8 cellular contexts compared by ENCODE assay signal in genomic region chr18:61901334-61901986, GRCh38. TPM values are rescaled to one million over a fixed set of nuclear protein-coding genes. Genes with fewer than 3 reads are reported as not detected.
A peak's percentile ranks its signal among the peaks of the same experiment; 100 is the strongest.
DNase-seq lines count a peak whose midpoint lies in the region; ATAC-seq, FAIRE-seq and TF ChIP-seq lines count a peak whose summit lies in the region.

No MANE protein-coding gene starts in this region.

- H3K4me1 ChIP-seq in HCT116 (ENCODE audit: control insufficient read depth in 1 of 2, insufficient read depth in 2 of 2, low read length in 2 of 2), result no peaks in the 10 kb centered on the region
- peaks cover 6% of the 10 kb centered on the region for H3K4me1 ChIP-seq in astrocyte (ENCODE audit: insufficient read depth, low read length)

- CTCF ChIA-PET in HCT116 (lab: Charles Lee), result interaction anchor here (0.6 to 1.2 kb wide), 3 partner anchors 10 to 264 kb away, joined by 3 to 5 read pairs (median 3); no protein-coding TSS in a partner anchor

- peak; percentile 64 for TF ChIP-seq RAD21 in HCT116 (IDR thresholded peaks at IDR 0.05; ENCODE audit: low read depth)

- H2AFZ ChIP-seq in HCT116 (ENCODE audit: low read depth, low read length, poor library complexity, severe bottlenecking) (peak overlapping the region; percentile 65), astrocyte (ENCODE audit: low read depth, low read length) (no peak overlapping the region)

- H3K4me3 ChIP-seq in HCT116 (replicated peaks in 1 of 2; ENCODE audit: low read depth in 1 of 2, low read length in 2 of 2), result no peak overlapping the region
- H3K4me3 ChIP-seq in astrocyte (ENCODE audit: insufficient read depth, low read depth, low read length), result no peak overlapping the region

- H3K9me3 ChIP-seq in HCT116 (ENCODE audit: control insufficient read depth in 1 of 2, insufficient read depth in 1 of 2, low read depth in 1 of 2, low read length in 2 of 2) (no peaks in the 10 kb centered on the region), astrocyte (ENCODE audit: insufficient read depth, low read depth, low read length) (no peaks in the 10 kb centered on the region)

- TF ChIP-seq POLR2A in HCT116 (IDR thresholded peaks at IDR 0.05; ENCODE audit: borderline replicate concordance, extremely low read depth, insufficient read depth, insufficient read length), result no peak

- H3K79me2 ChIP-seq in HCT116 (ENCODE audit: insufficient read depth, low read length), result no peaks in the 10 kb centered on the region
- H3K79me2 ChIP-seq in astrocyte (ENCODE audit: insufficient read depth, low read length), result no peaks in the 10 kb centered on the region

- no peaks in the 10 kb centered on the region for H3K9me2 ChIP-seq in HCT116 (ENCODE audit: insufficient read depth)

- ATAC-seq in HCT116, result peak; percentile 97

- no peak overlapping the region for H3K27ac Mint-ChIP-seq in astrocyte (ENCODE audit: unreplicated experiment)

- DNase-seq in HCT116 (ENCODE audit: low read depth, low spot score) (peak; percentile 53), SIG-M5 treated with dmso at 0.1 percent for 504 hours (lab: John Stamatoyannopoulos, UW; ENCODE audit: unreplicated experiment) (peak; percentile 12), astrocyte (ENCODE audit: low read depth) (peak; percentile 28), hippocampal formation (lab: John Stamatoyannopoulos, UW) (peak; percentile 2 to 19)
- peak; percentile 20 for DNase-seq in stimulated activated CD4-positive, alpha-beta T cell treated with anti-CD3 and anti-CD28 coated beads, Interleukin-4, amount 100 ng/mL, for 1 hour

- H3K4me1 Mint-ChIP-seq in astrocyte (ENCODE audit: low read depth, unreplicated experiment), result peaks cover 9% of the 10 kb centered on the region

- H3K27me3 ChIP-seq in HCT116 (ENCODE audit: insufficient read depth, low read length), result 0 out of 2 replicates have a peak, but pooled peaks cover 3% of the 10 kb centered on the region
- H3K27me3 ChIP-seq in astrocyte (ENCODE audit: insufficient read depth, low read length), result no peaks in the 10 kb centered on the region

- no peaks in the 10 kb centered on the region for H3K27me3 Mint-ChIP-seq in astrocyte (ENCODE audit: low read depth, unreplicated experiment)

- H3K9ac ChIP-seq in HCT116 (ENCODE audit: low read length) (no peak overlapping the region), astrocyte (ENCODE audit: low read length) (no peak overlapping the region)

- H3K36me3 ChIP-seq in HCT116 (ENCODE audit: control insufficient read depth in 1 of 2, insufficient read depth in 2 of 2, low read length in 2 of 2) (no peaks in the 10 kb centered on the region), astrocyte (ENCODE audit: insufficient read depth, low read length) (no peaks in the 10 kb centered on the region)

- TF ChIP-seq CTCF in 22Rv1 (IDR thresholded peaks at IDR 0.05) (peak; percentile 94), GM12872 (IDR thresholded peaks at IDR 0.05; ENCODE audit: insufficient read depth, low read depth, low read length) (peak; percentile 100), HCT116 (IDR thresholded peaks at IDR 0.05 in 2 of 3, conservative IDR thresholded peaks at IDR 0.05 in 1 of 3; ENCODE audit: borderline replicate concordance in 1 of 3, insufficient read depth in 1 of 3, low read depth in 2 of 3, low read length in 2 of 3) (peak; percentile 55 to 97 (median 94); a peak in 5 of 6 replicates), LNCAP (IDR thresholded peaks at IDR 0.05) (peak; percentile 93), astrocyte (IDR thresholded peaks at IDR 0.05; ENCODE audit: insufficient read depth, low read depth, low read length) (peak; percentile 92)

- H3K4me3 Mint-ChIP-seq in astrocyte (ENCODE audit: unreplicated experiment), result no peak overlapping the region

- RAD21 ChIA-PET in HCT116 (lab: Charles Lee; ENCODE audit: low non-redundant PET in 1 of 2, low total read pairs in 2 of 2, uncharacterized antibody in 2 of 2, unreplicated experiment in 2 of 2), result no interaction called here

- POLR2A ChIA-PET in HCT116 (lab: Charles Lee), result no interaction called here

- H3K4me2 ChIP-seq in HCT116 (ENCODE audit: low read length) (no peak overlapping the region), astrocyte (ENCODE audit: low read length) (no peak overlapping the region)

- H3K27ac ChIP-seq in 22Rv1 (no peak overlapping the region), HCT116 (ENCODE audit: low read depth, low read length) (no peak overlapping the region), astrocyte (ENCODE audit: low read depth, low read length) (no peak overlapping the region)

- H4K20me1 ChIP-seq in HCT116 (ENCODE audit: insufficient read depth), result no peaks in the 10 kb centered on the region
- no peaks in the 10 kb centered on the region for H4K20me1 ChIP-seq in astrocyte (ENCODE audit: insufficient read depth, low read length)

- H3K36me3 Mint-ChIP-seq in astrocyte (ENCODE audit: low read depth, unreplicated experiment), result peaks cover 2% of the 10 kb centered on the region

- intact Hi-C loops in HCT116 (cut with micrococcal nuclease), result loop anchor here (2.0 to 5.0 kb wide), 3 partner anchors 231 to 351 kb away; no protein-coding TSS in a partner anchor

- FAIRE-seq in astrocyte (lab: Jason Lieb, UNC), result no peak

- H3K9me3 Mint-ChIP-seq in astrocyte (ENCODE audit: unreplicated experiment), result no peaks in the 10 kb centered on the region

- no TSS peak for BruUV-seq in HCT116 (replicated peaks; lab: Mats Ljungman, UMichigan)

TF ChIP-seq in HCT116, 20 proteins besides CTCF, POLR2A, EP300 and RAD21:
- 0 out of 2 replicates have a peak, but pooled peaks have one; percentile 33 for TF ChIP-seq CBX3 (IDR thresholded peaks at IDR 0.05; ENCODE audit: low read depth)
- TF ChIP-seq ZBTB33 (IDR thresholded peaks at IDR 0.05; ENCODE audit: extremely low read depth, insufficient replicate concordance, low read length), result no peak

RNA-seq across cellular contexts. Expression of gene RNF152, which starts 8.7 kb away (rescaled TPM):
- total RNA-seq in HCT116 (2021; ENCODE audit: unreplicated experiment) (0.47 TPM), astrocyte (68.7 and 73.9 TPM in 2 replicates)
- polyA plus RNA-seq in HCT116 (2012), result 0.21 and 0.26 TPM in 2 replicates

Comparison
In these comparisons a context has a peak if more than half of its experiments do, and no peak if none do; other contexts are left out.
1. RNA of gene RNF152, which starts 8.7 kb away (total RNA-seq): 68.7 to 73.9 TPM in astrocyte; 0.47 TPM in HCT116 (single experiment); every median in the first group is over 10 times any median in the second.
2. Peak in every context shown above with its lines, with median percentiles within 50 percentile points of each other: CTCF ChIP-seq and DNase-seq.